In the genomic region with DNA sequence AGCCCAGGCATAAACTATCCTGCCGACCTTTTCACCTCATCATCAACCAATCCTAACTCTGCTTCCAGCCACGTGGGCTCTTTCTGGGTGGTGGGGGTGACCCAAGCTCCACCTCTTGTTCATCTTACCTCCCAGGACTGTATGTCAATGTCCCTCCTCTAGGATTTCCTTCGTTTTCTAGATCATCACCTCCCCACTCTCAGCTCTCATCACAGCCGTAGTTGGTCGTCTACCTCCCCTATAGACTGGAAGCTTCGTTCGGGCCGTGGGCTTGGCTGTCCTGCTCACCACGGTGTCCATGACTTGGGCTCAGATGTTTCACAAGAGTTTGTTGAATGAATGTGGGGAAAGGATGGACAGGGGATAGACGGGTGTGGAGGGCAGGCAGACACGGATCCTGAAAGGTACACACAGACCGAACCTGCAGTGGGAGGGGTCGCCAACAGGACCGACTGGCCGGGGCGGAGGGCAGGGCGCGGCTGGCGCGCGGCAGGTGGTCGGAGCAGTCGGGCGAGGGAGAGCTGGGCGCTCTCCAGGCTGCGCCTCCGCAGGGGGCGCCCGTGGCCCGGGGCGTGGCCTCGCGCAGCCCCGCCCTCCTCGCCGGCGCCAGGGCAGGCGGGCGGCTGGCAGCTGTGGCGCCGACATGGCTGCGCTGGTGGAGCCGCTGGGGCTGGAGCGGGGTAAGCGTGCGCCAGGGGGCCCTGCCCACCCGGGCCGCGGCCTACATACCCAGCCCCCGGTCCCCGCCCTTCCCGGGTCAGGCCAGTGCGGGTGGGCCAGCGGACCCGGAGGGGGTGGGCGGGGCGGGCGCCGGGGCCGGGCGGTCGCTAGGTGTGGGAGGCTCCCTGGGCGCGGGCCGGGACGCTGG, we compare ENCODE assay signal across 7 cellular contexts. TPM values are rescaled to one million over a fixed set of nuclear protein-coding genes. Genes with fewer than 3 reads are reported as not detected.
DNase-seq lines count a peak whose midpoint lies in the region; ATAC-seq and TF ChIP-seq lines count a peak whose summit lies in the region.

Gene LIN7B (plus strand): TSS at position 609 of the 868 bp plus-strand sequence. CDS start 35 bp downstream, at position 644.

- no peaks in the 10 kb centered on the region for H3K9me3 ChIP-seq in right lobe of liver

- peaks cover 0 to 14% (median 5%) of the 10 kb centered on the region in 4 donors for H3K4me1 ChIP-seq in right lobe of liver

- intact Hi-C loops in activated CD4-positive, alpha-beta T cell treated with anti-CD3 and anti-CD28 coated beads, Interleukin-2, amount 10 ng/mL, durations not matched to agents 24 days and 14 days (cut with micrococcal nuclease) = loop anchor here (1.0 to 10.0 kb wide), 2 partner anchors 29 to 479 kb away; partner anchors contain the start of genes DBP and SNRNP70
- intact Hi-C loops in dendritic cell treated with granulocyte-macrophage colony-stimulating factor and Interleukin-4, amounts not matched to agents 40 ng/mL and 50 ng/mL, for 4 days (cut with micrococcal nuclease) = no loop called here
- intact Hi-C loops in right lobe of liver (cut with DNase I) = no loop called here

- DNase-seq in NCI-H524 (lab: John Stamatoyannopoulos, UW) (peak; percentile 59 to 88), right lobe of liver (peak in 2 of 3 donors; percentile 69 to 72)
- DNase-seq in activated CD4-positive, alpha-beta T cell treated with anti-CD3 and anti-CD28 coated beads, Interleukin-2, amount 10 ng/mL, durations not matched to agents 24 days and 14 days = peak; percentile 95
- DNase-seq in stimulated activated CD4-positive, alpha-beta T cell treated with anti-CD3 and anti-CD28 coated beads, TNF-alpha, amount 100 ng/mL, for 24 hours (ENCODE audit: low read depth in 3 of 3) = peak; percentile 30 to 70 (median 50)

- H3K36me3 ChIP-seq in right lobe of liver = peaks cover 0 to 1% (median 0%) of the 10 kb centered on the region in 4 donors

- TF ChIP-seq CTCF in right lobe of liver (IDR thresholded peaks at IDR 0.05) = peak; percentile 47 to 67 (median 53)

- H3K4me1 Mint-ChIP-seq in activated CD4-positive, alpha-beta T cell treated with anti-CD3 and anti-CD28 coated beads, Interleukin-2, amount 10 ng/mL, durations not matched to agents 24 days and 14 days = peaks cover 21% of the 10 kb centered on the region
- H3K4me1 Mint-ChIP-seq in dendritic cell treated with granulocyte-macrophage colony-stimulating factor and Interleukin-4, amounts not matched to agents 40 ng/mL and 50 ng/mL, for 4 days (ENCODE audit: low read depth) = peaks cover 62% of the 10 kb centered on the region

- H3K27ac Mint-ChIP-seq in activated CD4-positive, alpha-beta T cell treated with anti-CD3 and anti-CD28 coated beads, Interleukin-2, amount 10 ng/mL, durations not matched to agents 24 days and 14 days = peak within 1 kb of the TSS; percentile 7
- H3K27ac Mint-ChIP-seq in dendritic cell treated with granulocyte-macrophage colony-stimulating factor and Interleukin-4, amounts not matched to agents 40 ng/mL and 50 ng/mL, for 4 days = peak within 1 kb of the TSS; percentile 81

- TF ChIP-seq POLR2A in GM15510 (IDR thresholded peaks at IDR 0.05; ENCODE audit: borderline replicate concordance, extremely low read depth, insufficient read length) (peak; percentile 51), right lobe of liver (IDR thresholded peaks at IDR 0.05) (peak; percentile 24)

- 3% methylated on average over 9 of the region's 66 CpGs for WGBS in right lobe of liver (ENCODE audit: insufficient coverage, low coverage, low lambda C conversion rate, missing lambda C conversion rate)

- ATAC-seq in HG03064 (IDR thresholded peaks at IDR 0.05; ENCODE audit: low read depth, unreplicated experiment) = peak; percentile 36
- peak; percentile 60 to 68 (median 66) for ATAC-seq in right lobe of liver

- no peaks in the 10 kb centered on the region for H3K27me3 Mint-ChIP-seq in activated CD4-positive, alpha-beta T cell treated with anti-CD3 and anti-CD28 coated beads, Interleukin-2, amount 10 ng/mL, durations not matched to agents 24 days and 14 days
- H3K27me3 Mint-ChIP-seq in dendritic cell treated with granulocyte-macrophage colony-stimulating factor and Interleukin-4, amounts not matched to agents 40 ng/mL and 50 ng/mL, for 4 days = peaks cover 10% of the 10 kb centered on the region

- H3K27me3 ChIP-seq in right lobe of liver = no peaks in the 10 kb centered on the region

- peak within 1 kb of the TSS; percentile 27 to 62 (median 50) for H3K27ac ChIP-seq in right lobe of liver

- H3K4me3 Mint-ChIP-seq in activated CD4-positive, alpha-beta T cell treated with anti-CD3 and anti-CD28 coated beads, Interleukin-2, amount 10 ng/mL, durations not matched to agents 24 days and 14 days = peak within 1 kb of the TSS; percentile 84
- H3K4me3 Mint-ChIP-seq in dendritic cell treated with granulocyte-macrophage colony-stimulating factor and Interleukin-4, amounts not matched to agents 40 ng/mL and 50 ng/mL, for 4 days = peak within 1 kb of the TSS; percentile 93

- no peaks in the 10 kb centered on the region for H3K9me3 Mint-ChIP-seq in activated CD4-positive, alpha-beta T cell treated with anti-CD3 and anti-CD28 coated beads, Interleukin-2, amount 10 ng/mL, durations not matched to agents 24 days and 14 days
- H3K9me3 Mint-ChIP-seq in dendritic cell treated with granulocyte-macrophage colony-stimulating factor and Interleukin-4, amounts not matched to agents 40 ng/mL and 50 ng/mL, for 4 days = peaks cover 7% of the 10 kb centered on the region

- peak within 1 kb of the TSS; percentile 77 to 85 (median 82) for H3K4me3 ChIP-seq in right lobe of liver

- H3K36me3 Mint-ChIP-seq in activated CD4-positive, alpha-beta T cell treated with anti-CD3 and anti-CD28 coated beads, Interleukin-2, amount 10 ng/mL, durations not matched to agents 24 days and 14 days (ENCODE audit: low read depth) = peaks cover 10% of the 10 kb centered on the region
- H3K36me3 Mint-ChIP-seq in dendritic cell treated with granulocyte-macrophage colony-stimulating factor and Interleukin-4, amounts not matched to agents 40 ng/mL and 50 ng/mL, for 4 days (ENCODE audit: low read depth) = peaks cover 19% of the 10 kb centered on the region

RNA-seq across cellular contexts. Expression of gene LIN7B, which starts in this region (rescaled TPM):
- 5.4 and 6.0 TPM in 2 replicates for total RNA-seq in activated CD4-positive, alpha-beta T cell treated with anti-CD3 and anti-CD28 coated beads, Interleukin-2, amount 10 ng/mL, durations not matched to agents 24 days and 14 days
- 1 to 10 TPM; 1.5 to 4.3 (median 2.4) TPM for total RNA-seq in right lobe of liver

Comparison
In these comparisons a context has a peak if more than half of its experiments do, and no peak if none do; other contexts are left out.
1. Peak in every context shown above with its lines: DNase-seq, ATAC-seq, H3K4me3 ChIP-seq and H3K27ac ChIP-seq.